In the genomic region with DNA sequence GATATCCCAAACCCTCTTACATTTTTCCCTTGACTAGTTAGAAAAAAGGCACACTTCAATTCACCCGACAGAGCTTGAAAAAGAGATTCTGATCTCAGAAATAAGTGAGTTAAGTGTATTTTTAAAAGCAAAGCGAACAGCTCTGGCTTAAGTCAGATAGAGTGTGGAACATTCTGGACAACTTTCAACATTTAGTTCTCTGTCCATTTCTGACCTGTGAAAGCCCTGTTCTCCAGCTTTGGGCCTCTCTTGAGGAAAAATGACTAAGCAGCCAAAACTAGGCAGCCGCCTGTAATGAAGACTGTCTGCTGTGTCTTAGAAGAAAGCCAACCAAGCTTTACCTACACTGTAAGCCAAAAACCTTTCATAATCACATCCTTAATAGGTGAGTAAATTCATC, we compare ENCODE assay signal across 1 cellular context.
TF ChIP-seq lines count a peak whose summit lies in the region.

No MANE protein-coding gene starts in this region.

TF ChIP-seq in A549, 52 proteins besides CTCF, POLR2A, EP300 and RAD21 (continued from another document):
- TF ChIP-seq ATOH8 (CRISPR knock-in tag; IDR thresholded peaks at IDR 0.05; ENCODE audit: low read depth) (no peak), MYC (IDR thresholded peaks at IDR 0.05; ENCODE audit: borderline replicate concordance, low read length) (no peak), EHF (CRISPR knock-in tag; IDR thresholded peaks at IDR 0.05) (no peak), TP53 (CRISPR knock-in tag; IDR thresholded peaks at IDR 0.05) (no peak), RARB (CRISPR knock-in tag; IDR thresholded peaks at IDR 0.05) (no peak), FOSB (CRISPR knock-in tag; IDR thresholded peaks at IDR 0.05) (no peak), HDAC2 (IDR thresholded peaks at IDR 0.05) (no peak), SMC3 (IDR thresholded peaks at IDR 0.05) (no peak), KDM1A (IDR thresholded peaks at IDR 0.05; ENCODE audit: low read depth) (no peak), CBX8 (IDR thresholded peaks at IDR 0.05) (no peak), KDM5A (IDR thresholded peaks at IDR 0.05) (no peak), HOXB5 (CRISPR knock-in tag; IDR thresholded peaks at IDR 0.05) (no peak), MAFK (IDR thresholded peaks at IDR 0.05; ENCODE audit: partially characterized antibody) (no peak), POLR2AphosphoS2 (conservative IDR thresholded peaks at IDR 0.05; ENCODE audit: low read length) (no peak)
- TF ChIP-seq, protein P1, sequence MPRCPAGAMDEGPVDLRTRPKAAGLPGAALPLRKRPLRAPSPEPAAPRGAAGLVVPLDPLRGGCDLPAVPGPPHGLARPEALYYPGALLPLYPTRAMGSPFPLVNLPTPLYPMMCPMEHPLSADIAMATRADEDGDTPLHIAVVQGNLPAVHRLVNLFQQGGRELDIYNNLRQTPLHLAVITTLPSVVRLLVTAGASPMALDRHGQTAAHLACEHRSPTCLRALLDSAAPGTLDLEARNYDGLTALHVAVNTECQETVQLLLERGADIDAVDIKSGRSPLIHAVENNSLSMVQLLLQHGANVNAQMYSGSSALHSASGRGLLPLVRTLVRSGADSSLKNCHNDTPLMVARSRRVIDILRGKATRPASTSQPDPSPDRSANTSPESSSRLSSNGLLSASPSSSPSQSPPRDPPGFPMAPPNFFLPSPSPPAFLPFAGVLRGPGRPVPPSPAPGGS (IDR thresholded peaks at IDR 0.05): no peak
